ENCODE assay signal across 8 cellular contexts in genomic region chr20:41693136-41693979, GRCh38.
A peak's percentile ranks its signal among the peaks of the same experiment; 100 is the strongest.
DNase-seq lines count a peak whose midpoint lies in the region; ATAC-seq, FAIRE-seq and TF ChIP-seq lines count a peak whose summit lies in the region.

No MANE protein-coding gene starts in this region.

- TF ChIP-seq POLR2A in GM15510 (IDR thresholded peaks at IDR 0.05; ENCODE audit: borderline replicate concordance, extremely low read depth, insufficient read length) = peak; percentile 66

- TF ChIP-seq CTCF in astrocyte (IDR thresholded peaks at IDR 0.05; ENCODE audit: insufficient read depth, low read depth, low read length) = peak; percentile 18

- no peaks in the 10 kb centered on the region for H3K79me2 ChIP-seq in astrocyte (ENCODE audit: insufficient read depth, low read length)

- no peaks in the 10 kb centered on the region for H3K9me3 Mint-ChIP-seq in astrocyte (ENCODE audit: unreplicated experiment)

- H3K36me3 ChIP-seq in astrocyte (ENCODE audit: insufficient read depth, low read length) = no peaks in the 10 kb centered on the region

- peaks cover 8% of the 10 kb centered on the region for H3K36me3 Mint-ChIP-seq in T-helper 17 cell (ENCODE audit: low read depth)
- H3K36me3 Mint-ChIP-seq in astrocyte (ENCODE audit: low read depth, unreplicated experiment) = no peaks in the 10 kb centered on the region

- H3K4me2 ChIP-seq in astrocyte (ENCODE audit: low read length) = peak overlapping the region; percentile 89

- DNase-seq in NCI-H146 treated with DMSO at 0.1 percent for 48 hours (lab: John Stamatoyannopoulos, UW; ENCODE audit: unreplicated experiment) = peak; percentile 92
- peak; percentile 57 to 69 (median 64) for DNase-seq in T-helper 17 cell
- peak; percentile 79 for DNase-seq in astrocyte (ENCODE audit: low read depth)
- DNase-seq in hippocampal formation (lab: John Stamatoyannopoulos, UW) = peak; percentile 77 to 95
- DNase-seq in renal cortical epithelial cell (ENCODE audit: low read depth) = peak; percentile 79
- DNase-seq in epidermal melanocyte (ENCODE audit: insufficient read length, low spot score) = no peak

- no peak for FAIRE-seq in astrocyte (lab: Jason Lieb, UNC)

- H3K4me3 Mint-ChIP-seq in T-helper 17 cell = peak overlapping the region; percentile 93
- peak overlapping the region; percentile 92 for H3K4me3 Mint-ChIP-seq in astrocyte (ENCODE audit: unreplicated experiment)

- peak overlapping the region; percentile 77 for H3K9ac ChIP-seq in astrocyte (ENCODE audit: low read length)

- H3K27ac ChIP-seq in astrocyte (ENCODE audit: low read depth, low read length) = no peak overlapping the region

- H3K9me3 ChIP-seq in T-helper 17 cell (ENCODE audit: control insufficient read depth, low read length, poor library complexity, severe bottlenecking) = no peaks in the 10 kb centered on the region
- H3K9me3 ChIP-seq in astrocyte (ENCODE audit: insufficient read depth, low read depth, low read length) = no peaks in the 10 kb centered on the region

- peaks cover 5% of the 10 kb centered on the region for H3K27me3 ChIP-seq in astrocyte (ENCODE audit: insufficient read depth, low read length)

- peak; percentile 80 for ATAC-seq in HG02870 (IDR thresholded peaks at IDR 0.05; ENCODE audit: unreplicated experiment)
- peak; percentile 87 for ATAC-seq in T-helper 17 cell

- H3K27ac Mint-ChIP-seq in T-helper 17 cell (peak overlapping the region; percentile 97), astrocyte (ENCODE audit: unreplicated experiment) (peak overlapping the region; percentile 73)

- peaks cover 15% of the 10 kb centered on the region for H3K4me1 Mint-ChIP-seq in T-helper 17 cell
- H3K4me1 Mint-ChIP-seq in astrocyte (ENCODE audit: low read depth, unreplicated experiment) = no peaks in the 10 kb centered on the region

- H3K4me1 ChIP-seq in astrocyte (ENCODE audit: insufficient read depth, low read length) = peaks cover 10% of the 10 kb centered on the region

- H2AFZ ChIP-seq in astrocyte (ENCODE audit: low read depth, low read length) = peak overlapping the region; percentile 89

- peak overlapping the region; percentile 74 for H3K4me3 ChIP-seq in astrocyte (ENCODE audit: insufficient read depth, low read depth, low read length)

- H3K27me3 Mint-ChIP-seq in T-helper 17 cell = peaks cover 7% of the 10 kb centered on the region
- peaks cover 4% of the 10 kb centered on the region for H3K27me3 Mint-ChIP-seq in astrocyte (ENCODE audit: low read depth, unreplicated experiment)

- no peaks in the 10 kb centered on the region for H4K20me1 ChIP-seq in astrocyte (ENCODE audit: insufficient read depth, low read length)
